ENCODE assay signal across 1 cellular context in genomic region chr9:120869726-120870125, GRCh38.
TF ChIP-seq lines count a peak whose summit lies in the region.

No MANE protein-coding gene starts in this region.

TF ChIP-seq in HCT116, 20 proteins besides CTCF, POLR2A, EP300 and RAD21 (continued from another document):
- TF ChIP-seq ATF3 (IDR thresholded peaks at IDR 0.05) (no peak), ZNF274 (IDR thresholded peaks at IDR 0.05; ENCODE audit: low read depth, low read length) (no peak), SP1 (IDR thresholded peaks at IDR 0.05; ENCODE audit: low read depth) (no peak), EZH2phosphoT487 (IDR thresholded peaks at IDR 0.05; ENCODE audit: borderline replicate concordance) (no peak), JUND (IDR thresholded peaks at IDR 0.05) (no peak)
- TF ChIP-seq, protein P1, sequence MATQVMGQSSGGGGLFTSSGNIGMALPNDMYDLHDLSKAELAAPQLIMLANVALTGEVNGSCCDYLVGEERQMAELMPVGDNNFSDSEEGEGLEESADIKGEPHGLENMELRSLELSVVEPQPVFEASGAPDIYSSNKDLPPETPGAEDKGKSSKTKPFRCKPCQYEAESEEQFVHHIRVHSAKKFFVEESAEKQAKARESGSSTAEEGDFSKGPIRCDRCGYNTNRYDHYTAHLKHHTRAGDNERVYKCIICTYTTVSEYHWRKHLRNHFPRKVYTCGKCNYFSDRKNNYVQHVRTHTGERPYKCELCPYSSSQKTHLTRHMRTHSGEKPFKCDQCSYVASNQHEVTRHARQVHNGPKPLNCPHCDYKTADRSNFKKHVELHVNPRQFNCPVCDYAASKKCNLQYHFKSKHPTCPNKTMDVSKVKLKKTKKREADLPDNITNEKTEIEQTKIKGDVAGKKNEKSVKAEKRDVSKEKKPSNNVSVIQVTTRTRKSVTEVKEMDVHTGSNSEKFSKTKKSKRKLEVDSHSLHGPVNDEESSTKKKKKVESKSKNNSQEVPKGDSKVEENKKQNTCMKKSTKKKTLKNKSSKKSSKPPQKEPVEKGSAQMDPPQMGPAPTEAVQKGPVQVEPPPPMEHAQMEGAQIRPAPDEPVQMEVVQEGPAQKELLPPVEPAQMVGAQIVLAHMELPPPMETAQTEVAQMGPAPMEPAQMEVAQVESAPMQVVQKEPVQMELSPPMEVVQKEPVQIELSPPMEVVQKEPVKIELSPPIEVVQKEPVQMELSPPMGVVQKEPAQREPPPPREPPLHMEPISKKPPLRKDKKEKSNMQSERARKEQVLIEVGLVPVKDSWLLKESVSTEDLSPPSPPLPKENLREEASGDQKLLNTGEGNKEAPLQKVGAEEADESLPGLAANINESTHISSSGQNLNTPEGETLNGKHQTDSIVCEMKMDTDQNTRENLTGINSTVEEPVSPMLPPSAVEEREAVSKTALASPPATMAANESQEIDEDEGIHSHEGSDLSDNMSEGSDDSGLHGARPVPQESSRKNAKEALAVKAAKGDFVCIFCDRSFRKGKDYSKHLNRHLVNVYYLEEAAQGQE (IDR thresholded peaks at IDR 0.05; ENCODE audit: low read depth) = no peak
